ENCODE assay signal across 1 cellular context in genomic region chr12:26298785-26299621, GRCh38.
TF ChIP-seq lines count a peak whose summit lies in the region.

No MANE protein-coding gene starts in this region.

TF ChIP-seq in IMR-90, 13 proteins besides CTCF, POLR2A, EP300 and RAD21 (continued from another document):
- no peak for TF ChIP-seq ELK1 (IDR thresholded peaks at IDR 0.05; ENCODE audit: borderline replicate concordance, low read depth, low read length)
- TF ChIP-seq SMC3 (IDR thresholded peaks at IDR 0.05; ENCODE audit: low read depth, low read length), result peak; percentile 2; the same call in 1 of the 2 replicates
